16 cellular contexts compared by ENCODE assay signal in the genomic region with DNA sequence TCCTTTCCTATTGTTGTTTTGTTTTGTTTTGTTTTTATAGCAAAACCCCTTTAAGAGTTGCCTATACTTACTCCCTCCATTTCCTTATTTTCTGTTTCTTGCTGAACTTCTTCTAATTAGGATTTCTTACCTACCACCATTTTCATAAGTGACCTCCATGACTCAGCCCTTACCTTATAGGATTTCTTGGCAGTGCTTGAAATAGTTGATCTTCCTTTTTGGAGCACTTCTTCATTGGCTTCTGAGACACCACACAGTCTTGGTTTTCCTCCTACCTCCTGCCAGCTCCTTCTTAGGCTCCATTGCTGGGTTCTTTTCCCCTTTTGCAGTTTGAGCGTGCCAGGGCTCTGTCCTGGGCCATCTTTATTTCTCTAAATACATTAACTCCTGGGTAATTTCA. TPM values are rescaled to one million over a fixed set of nuclear protein-coding genes. Genes with fewer than 3 reads are reported as not detected.
DNase-seq lines count a peak whose midpoint lies in the region; FAIRE-seq and TF ChIP-seq lines count a peak whose summit lies in the region.
"Had no signal": no experiment of that assay in that cellular context is flagged by ENCODE, and none has a peak within 500 bp of the region (broad histone marks: within the 10 kb centered on the region; RNA-seq: fewer than 3 reads in every experiment).

No MANE protein-coding gene starts in this region.

- no peaks in the 10 kb centered on the region for H4K20me1 ChIP-seq in keratinocyte (ENCODE audit: control insufficient read depth, extremely low read depth, insufficient read depth, low read length)

- no peak for TF ChIP-seq CTCF in AG09309 (IDR thresholded peaks at IDR 0.05; ENCODE audit: control insufficient read depth, insufficient read depth, low read depth, low read length, missing control alignments)
- TF ChIP-seq CTCF in adrenal gland (IDR thresholded peaks at IDR 0.05) = no peak
- no peak for TF ChIP-seq CTCF in keratinocyte (optimal IDR thresholded peaks at IDR 0.05 in 1 of 3, IDR thresholded peaks at IDR 0.05 in 1 of 3, conservative IDR thresholded peaks at IDR 0.05 in 1 of 3; ENCODE audit: extremely low read depth in 1 of 3, insufficient read depth in 2 of 3, low read length in 3 of 3)

- H3K36me3 ChIP-seq in adrenal gland (replicated peaks in 1 of 2) (no peaks in the 10 kb centered on the region), keratinocyte (ENCODE audit: control insufficient read depth in 2 of 2, extremely low read depth in 1 of 2, insufficient read depth in 2 of 2, low read length in 2 of 2) (no peaks in the 10 kb centered on the region)
- H3K36me3 ChIP-seq: left ventricle myocardium inferior, Peyer's patch had no signal

- no peaks in the 10 kb centered on the region for H3K27me3 ChIP-seq in adrenal gland
- no peaks in the 10 kb centered on the region for H3K27me3 ChIP-seq in keratinocyte (ENCODE audit: control insufficient read depth, extremely low read depth, insufficient read depth, low read length)
- H3K27me3 ChIP-seq: Peyer's patch had no signal

- peak overlapping the region; percentile 66 for H3K4me2 ChIP-seq in keratinocyte (ENCODE audit: control insufficient read depth, extremely low read depth, insufficient read depth, low read depth, low read length)

- no peaks in the 10 kb centered on the region for H3K79me2 ChIP-seq in keratinocyte (ENCODE audit: control insufficient read depth, insufficient read depth, low read length)

- peak overlapping the region; percentile 35 for H3K9ac ChIP-seq in keratinocyte (ENCODE audit: control insufficient read depth, extremely low read depth, insufficient read depth, low read length)

- no peaks in the 10 kb centered on the region for H3K9me3 ChIP-seq in adrenal gland (replicated peaks in 1 of 3)
- no peaks in the 10 kb centered on the region for H3K9me3 ChIP-seq in keratinocyte (ENCODE audit: control insufficient read depth, low read depth, low read length)
- H3K9me3 ChIP-seq: left ventricle myocardium inferior, Peyer's patch had no signal

- H3K9me1 ChIP-seq in keratinocyte (ENCODE audit: control insufficient read depth, extremely low read depth, insufficient read depth, low read length) = no peaks in the 10 kb centered on the region

- no peak overlapping the region for H2AFZ ChIP-seq in keratinocyte (ENCODE audit: control insufficient read depth, low read length)

- intact Hi-C loops in adrenal gland (cut with DNase I) = no loop called here

- peak overlapping the region in 4 of 5 donors; percentile 77 to 89 (median 83) for H3K27ac ChIP-seq in adrenal gland
- peak overlapping the region; percentile 53 for H3K27ac ChIP-seq in keratinocyte (ENCODE audit: control insufficient read depth, insufficient read depth, low read length)
- H3K27ac ChIP-seq: left ventricle myocardium inferior, Peyer's patch had no signal

- WGBS in adrenal gland, 4 donors = 78 to 93% (median 85%) methylated on average over 1 of the region's 1 CpG

- peak; percentile 5 for FAIRE-seq in keratinocyte (lab: Jason Lieb, UNC)

- peak overlapping the region; percentile 13 for H3K4me3 ChIP-seq in AG09309 (ENCODE audit: control insufficient read depth, low read depth, low read length)
- peak overlapping the region in 1 of 4 donors; percentile 31 for H3K4me3 ChIP-seq in adrenal gland
- H3K4me3 ChIP-seq in keratinocyte (ENCODE audit: control insufficient read depth in 2 of 3, extremely low read depth in 1 of 3, insufficient read depth in 2 of 3, low read depth in 1 of 3, low read length in 3 of 3) = peak overlapping the region in 2 of 3 experiments; percentile 22 to 29
- H3K4me3 ChIP-seq: left ventricle myocardium inferior, Peyer's patch had no signal

- TF ChIP-seq POLR2A in adrenal gland (IDR thresholded peaks at IDR 0.05) = no peak

- H3K4me1 ChIP-seq in adrenal gland (replicated peaks in 1 of 2) = peaks cover 5 to 48% of the 10 kb centered on the region in 2 donors
- peaks cover 45% of the 10 kb centered on the region for H3K4me1 ChIP-seq in keratinocyte (ENCODE audit: control insufficient read depth, extremely low read depth, insufficient read depth, low read length)
- H3K4me1 ChIP-seq: left ventricle myocardium inferior had no signal

- no peak for DNase-seq in AG09309 (ENCODE audit: low read depth)
- peak; percentile 52 for DNase-seq in M059J (ENCODE audit: low read depth)
- no peak for DNase-seq in adrenal gland
- DNase-seq in keratinocyte (ENCODE audit: low read depth, low spot score) = no peak
- no peak for DNase-seq in NAMALWA (ENCODE audit: low spot score)
- DNase-seq in NCI-H446 (lab: John Stamatoyannopoulos, UW) = no peak
- DNase-seq in NOMO-1 treated with DMSO at 0.1 percent for 48 hours (lab: John Stamatoyannopoulos, UW; ENCODE audit: unreplicated experiment) = no peak
- no peak for DNase-seq in activated CD4-positive, CD25-positive, alpha-beta regulatory T cell treated with anti-CD3 and anti-CD28 coated beads, Interleukin-2, amount 50 U/mL, for 72 hours
- DNase-seq: activated CD4-positive, alpha-beta T cell treated with anti-CD3 and anti-CD28 coated beads for 1 hour; activated CD8-positive, alpha-beta memory T cell treated with anti-CD3 and anti-CD28 coated beads, Interleukin-2, amount 50 U/mL, for 4 hours; activated naive CD4-positive, alpha-beta T cell treated with Interleukin-2 at 50 U/mL for 16 hours; left ventricle myocardium inferior; naive B cell; NCI-H187; NCI-H524; Peyer's patch had no signal

- dilution Hi-C loops in keratinocyte (cut with MboI; ENCODE audit: extremely low pct_ligation_motif_present, low sequenced_read_pairs) = no loop called here

RNA-seq across cellular contexts. Expression of a gene that starts 23.4 kb away (rescaled TPM):
- total RNA-seq in M059J (2014; rRNA removed; shearing (Covaris generic)) = 0.10 and 1.0 TPM in 2 replicates
- 10 to 100 TPM in 3 of 8 donors, 1 to 10 TPM in 5; 2.9 to 20.3 (median 5.4) TPM for total RNA-seq in adrenal gland
- polyA plus RNA-seq in adrenal gland (1 to 10 TPM; 1.5 to 8.1 (median 4.4) TPM), keratinocyte (0.75 to 1.8 TPM (median 1.2 TPM) in 3 replicates)
- polyA plus RNA-seq in keratinocyte (2011; ENCODE audit: low read depth) = 2.0 TPM
- 0.53 and 0.94 TPM in 2 replicates for polyA plus RNA-seq in keratinocyte (2011; cell fraction: cytosol; rRNA removed)
- polyA plus RNA-seq in keratinocyte (2011; cell fraction: nucleus; rRNA removed) = 1.8 and 3.5 TPM in 2 replicates
- polyA plus RNA-seq in keratinocyte (2012; ENCODE audit: low replicate concordance) = 0.63 and 1.3 TPM in 2 replicates
- 0.96 to 8.4 TPM (median 1.5 TPM) in 3 replicates for polyA minus RNA-seq in keratinocyte
- not detected for polyA minus RNA-seq in keratinocyte (2011; cell fraction: cytosol; rRNA and poly(A)+ RNA removed)
- 5.7 and 11.3 TPM in 2 replicates for polyA minus RNA-seq in keratinocyte (2011; cell fraction: nucleus; rRNA and poly(A)+ RNA removed)
